ENCODE assay signal across 13 cellular contexts in genomic region chr1:246690100-246690499, GRCh38. TPM values are rescaled to one million over a fixed set of nuclear protein-coding genes. Genes with fewer than 3 reads are reported as not detected.
A peak's percentile ranks its signal among the peaks of the same experiment; 100 is the strongest.
DNase-seq lines count a peak whose midpoint lies in the region; ATAC-seq, FAIRE-seq and TF ChIP-seq lines count a peak whose summit lies in the region.
"Had no signal": no experiment of that assay in that cellular context is flagged by ENCODE, and none has a peak within 500 bp of the region (broad histone marks: within the 10 kb centered on the region; RNA-seq: fewer than 3 reads in every experiment).

No MANE protein-coding gene starts in this region.

- H4K20me1 ChIP-seq in BLaER1 treated with 17β-estradiol and CSF1 and Interleukin-3, amounts not matched to agents 10 nM and 100 nM, result no peaks in the 10 kb centered on the region
- H4K20me1 ChIP-seq in Loucy (ENCODE audit: insufficient read depth, low read length, poor library complexity, severe bottlenecking) (no peaks in the 10 kb centered on the region), K562 (replicated peaks; ENCODE audit: control insufficient read depth, insufficient read depth, low read length) (no peaks in the 10 kb centered on the region)

- BruUV-seq in K562 (replicated peaks; lab: Mats Ljungman, UMichigan), result no TSS peak

- peak overlapping the region; percentile 35 to 64 (median 50); a peak in 18 of 20 replicates for H3K4me3 ChIP-seq in BLaER1 treated with 17β-estradiol and CSF1 and Interleukin-3, amounts not matched to agents 10 nM and 100 nM
- H3K4me3 ChIP-seq in Loucy (ENCODE audit: low read length, poor library complexity, severe bottlenecking) (no peak overlapping the region), K562 (no peak overlapping the region), endodermal cell (ENCODE audit: low read length) (no peak overlapping the region)

- H3K4me1 ChIP-seq in BLaER1 treated with 17β-estradiol and CSF1 and Interleukin-3, amounts not matched to agents 10 nM and 100 nM, result peaks cover 5 to 33% (median 22%) of the 10 kb centered on the region in 10 experiments; a peak in 17 of 20 replicates
- H3K4me1 ChIP-seq in Loucy (ENCODE audit: insufficient read depth, low read length, poor library complexity, severe bottlenecking), result no peaks in the 10 kb centered on the region
- peaks cover 0 to 7% of the 10 kb centered on the region in 2 experiments; a peak in 3 of 5 replicates for H3K4me1 ChIP-seq in K562 (replicated peaks in 1 of 2; ENCODE audit: control insufficient read depth in 2 of 2, insufficient read depth in 2 of 2, low read length in 2 of 2)
- H3K4me1 ChIP-seq in endodermal cell (ENCODE audit: control insufficient read depth, insufficient read depth, low read length), result no peaks in the 10 kb centered on the region

- no peaks in the 10 kb centered on the region for H3F3A ChIP-seq in Loucy (ENCODE audit: low read depth)

- H3K4me1 Mint-ChIP-seq in nephron (no peaks in the 10 kb centered on the region), endodermal cell (no peaks in the 10 kb centered on the region)
- H3K4me1 Mint-ChIP-seq: activated CD4-positive, alpha-beta T cell treated with anti-CD3 and anti-CD28 coated beads for 36 hours had no signal

- TF ChIP-seq CTCF in Loucy (conservative IDR thresholded peaks at IDR 0.05; ENCODE audit: low read length) (no peak), K562 (IDR thresholded peaks at IDR 0.05 in 2 of 3, conservative IDR thresholded peaks at IDR 0.05 in 1 of 3; ENCODE audit: insufficient read depth in 2 of 3, low read depth in 1 of 3, low read length in 3 of 3) (no peak), nephron (IDR thresholded peaks at IDR 0.05; ENCODE audit: unreplicated experiment in 3 of 3) (no peak), GM13977 (IDR thresholded peaks at IDR 0.05; ENCODE audit: extremely low read depth, insufficient read depth, missing control alignments) (no peak), endodermal cell (conservative IDR thresholded peaks at IDR 0.05) (no peak)

- peak overlapping the region; percentile 69 to 92 (median 84) for H3K4me2 ChIP-seq in BLaER1 treated with 17β-estradiol and CSF1 and Interleukin-3, amounts not matched to agents 10 nM and 100 nM
- H3K4me2 ChIP-seq in Loucy (ENCODE audit: low read depth, low read length, poor library complexity, severe bottlenecking) (no peak overlapping the region), K562 (ENCODE audit: insufficient read depth, low read length) (no peak overlapping the region)

- H3K4me3 Mint-ChIP-seq in nephron (peak overlapping the region in 2 of 3 experiments; percentile 39 to 61), endodermal cell (no peak overlapping the region)
- H3K4me3 Mint-ChIP-seq: activated CD4-positive, alpha-beta T cell treated with anti-CD3 and anti-CD28 coated beads for 36 hours; CD4-positive, CD25-positive, alpha-beta regulatory T cell; H9; nephron progenitor cell had no signal

- 28% methylated on average over 12 of the region's 12 CpGs for WGBS in K562 (ENCODE audit: insufficient coverage, low coverage, missing lambda C conversion rate)
- 91 to 93% methylated on average over 7 to 12 of the region's 12 CpGs for WGBS in endodermal cell (ENCODE audit: insufficient coverage in 1 of 2, insufficient read length in 1 of 2), 2 experiments

- peaks cover 25 to 28% (median 25%) of the 10 kb centered on the region in 11 experiments for H3K9me3 ChIP-seq in BLaER1 treated with 17β-estradiol and CSF1 and Interleukin-3, amounts not matched to agents 10 nM and 100 nM (replicated peaks in 1 of 11)
- H3K9me3 ChIP-seq in Loucy (ENCODE audit: insufficient read depth, low read depth, low read length) (no peaks in the 10 kb centered on the region), K562 (replicated peaks; ENCODE audit: control insufficient read depth, insufficient read depth, low read depth, low read length) (no peaks in the 10 kb centered on the region), endodermal cell (ENCODE audit: control insufficient read depth, low read length) (peaks cover 23% of the 10 kb centered on the region)

- intact Hi-C loops in K562 (cut with micrococcal nuclease), result loop anchor here (10.0 kb wide), 1 partner anchor 1535 kb away; the partner anchor contains the start of gene KIF26B

- H3K9me3 Mint-ChIP-seq in nephron (peaks cover 14% of the 10 kb centered on the region), endodermal cell (peaks cover 34% of the 10 kb centered on the region)

- no peaks in the 10 kb centered on the region for H3K79me2 ChIP-seq in Loucy (ENCODE audit: insufficient read depth, low read length)
- no peaks in the 10 kb centered on the region for H3K79me2 ChIP-seq in K562 (ENCODE audit: control insufficient read depth, insufficient read depth, low read length)

- H3K36me3 Mint-ChIP-seq in nephron (ENCODE audit: low read depth) (peaks cover 5% of the 10 kb centered on the region), endodermal cell (ENCODE audit: low read depth) (peaks cover 4% of the 10 kb centered on the region)
- H3K36me3 Mint-ChIP-seq: CD4-positive, CD25-positive, alpha-beta regulatory T cell had no signal

- H3K27ac ChIP-seq in BLaER1 treated with 17β-estradiol and CSF1 and Interleukin-3, amounts not matched to agents 10 nM and 100 nM, result peak overlapping the region in 4 of 11 experiments; percentile 7 to 45 (median 14); a peak in 4 of 22 replicates
- H3K27ac ChIP-seq in K562 (ENCODE audit: extremely low read depth, low read depth, low read length) (no peak overlapping the region), endodermal cell (ENCODE audit: low read depth, low read length) (no peak overlapping the region)

- H3K9me1 ChIP-seq in K562 (ENCODE audit: control insufficient read depth, insufficient read depth, low read length), result no peaks in the 10 kb centered on the region

- no peak; the same call in 2 of the 3 replicates for ATAC-seq in K562

- H3K9ac ChIP-seq in BLaER1 treated with 17β-estradiol and CSF1 and Interleukin-3, amounts not matched to agents 10 nM and 100 nM, result peak overlapping the region in 10 of 11 experiments; percentile 36 to 68 (median 60); a peak in 19 of 22 replicates
- H3K9ac ChIP-seq in Loucy (ENCODE audit: low read depth, low read length, poor library complexity, severe bottlenecking) (no peak overlapping the region), K562 (ENCODE audit: insufficient read depth in 1 of 2, low read depth in 2 of 2, low read length in 2 of 2) (no peak overlapping the region), endodermal cell (ENCODE audit: extremely low read depth, low read length, poor library complexity, severe bottlenecking) (no peak overlapping the region)

- TF ChIP-seq POLR2A in K562 (conservative IDR thresholded peaks at IDR 0.05), result no peak

- H3K27me3 Mint-ChIP-seq in nephron (ENCODE audit: low read depth), result no peaks in the 10 kb centered on the region
- H3K27me3 Mint-ChIP-seq in endodermal cell (ENCODE audit: insufficient read depth), result no peaks in the 10 kb centered on the region
- H3K27me3 Mint-ChIP-seq: activated CD4-positive, alpha-beta T cell treated with anti-CD3 and anti-CD28 coated beads for 36 hours; CD4-positive, CD25-positive, alpha-beta regulatory T cell had no signal

- in situ Hi-C loops in K562 (cut with MboI), result no loop called here
- in situ Hi-C loops in GM13977 (cut with MboI; ENCODE audit: low pct_unique_long_range_greater_than_20kb, low sequenced_read_pairs, unreplicated experiment), result loop anchor here (10.0 kb wide), 1 partner anchor 195 kb away; no protein-coding TSS in a partner anchor

- FAIRE-seq in K562 (lab: Jason Lieb, UNC), result no peak

- H2AFZ ChIP-seq in Loucy (ENCODE audit: low read length), result peak overlapping the region; percentile 62
- peak overlapping the region; percentile 63; the same call in 1 of the 2 replicates for H2AFZ ChIP-seq in K562 (ENCODE audit: low read depth, low read length)

- no peak for TF ChIP-seq RAD21 in K562 (CRISPR knock-in tag; conservative IDR thresholded peaks at IDR 0.05 in 1 of 2, IDR thresholded peaks at IDR 0.05 in 1 of 2)

- TF ChIP-seq EP300 in K562 (IDR thresholded peaks at IDR 0.05; ENCODE audit: low read length), result no peak

- DNase-seq in K562 (ENCODE audit: extremely low read depth in 1 of 4, low spot score in 3 of 4), result no peak
- DNase-seq in HuH-7.5 (ENCODE audit: low spot score), result no peak
- no peak for DNase-seq in activated CD4-positive, CD25-positive, alpha-beta regulatory T cell (lab: John Stamatoyannopoulos, UW)
- no peak for DNase-seq in GM13977 (ENCODE audit: low spot score)
- DNase-seq in endodermal cell, result no peak
- DNase-seq: activated effector memory CD4-positive, alpha-beta T cell treated with Interleukin-2 at 50 U/mL for 16 hours had no signal

- no peaks in the 10 kb centered on the region for H3K27me3 ChIP-seq in BLaER1 treated with 17β-estradiol and CSF1 and Interleukin-3, amounts not matched to agents 10 nM and 100 nM
- H3K27me3 ChIP-seq in Loucy (ENCODE audit: insufficient read depth, low read length, poor library complexity, severe bottlenecking), result no peaks in the 10 kb centered on the region
- no peaks in the 10 kb centered on the region; a peak in 1 of 5 replicates for H3K27me3 ChIP-seq in K562 (ENCODE audit: control insufficient read depth in 2 of 2, insufficient read depth in 2 of 2, low read length in 2 of 2)
- H3K27me3 ChIP-seq in endodermal cell (ENCODE audit: control insufficient read depth, insufficient read depth, low read length, poor library complexity, severe bottlenecking), result no peaks in the 10 kb centered on the region

- CTCF ChIA-PET in K562 (lab: Yijun Ruan, JAX; ENCODE audit: low intra/inter-chr PET ratio), result interaction anchor here (1.2 to 2.1 kb wide), 2 partner anchors 64 to 193 kb away, joined by 5 to 11 read pairs; no protein-coding TSS in a partner anchor

- no peaks in the 10 kb centered on the region; a peak in 1 of 22 replicates for H3K36me3 ChIP-seq in BLaER1 treated with 17β-estradiol and CSF1 and Interleukin-3, amounts not matched to agents 10 nM and 100 nM
- H3K36me3 ChIP-seq in Loucy (ENCODE audit: insufficient read depth, low read length) (no peaks in the 10 kb centered on the region), K562 (ENCODE audit: control insufficient read depth, insufficient read depth, low read length) (no peaks in the 10 kb centered on the region), endodermal cell (ENCODE audit: control insufficient read depth, insufficient read depth, low read length) (no peaks in the 10 kb centered on the region)

- no peaks in the 10 kb centered on the region for H3K9me2 ChIP-seq in Loucy (replicated peaks; ENCODE audit: low read depth, low read length)

- H3K27ac Mint-ChIP-seq in nephron (no peak overlapping the region), endodermal cell (no peak overlapping the region)
- H3K27ac Mint-ChIP-seq: activated CD4-positive, alpha-beta T cell treated with anti-CD3 and anti-CD28 coated beads for 36 hours; H9; nephron progenitor cell had no signal

- POLR2A ChIA-PET in K562 (lab: Yijun Ruan, JAX), result interaction anchor here (1.1 to 2.3 kb wide), 2 partner anchors 10 to 104 kb away, joined by 3 to 7 read pairs; no protein-coding TSS in a partner anchor

RNA-seq across cellular contexts. Expression of gene SCCPDH, which starts 34.1 kb away (rescaled TPM):
- 13.0 and 22.1 TPM in 2 replicates for total RNA-seq in K562 (2011; cell fraction: chromatin; rRNA removed; ENCODE audit: low replicate concordance)
- total RNA-seq in K562 (2011; cell fraction: nucleolus; rRNA removed), result 18.0 and 18.2 TPM in 2 replicates
- 25.6 and 32.5 TPM in 2 replicates for total RNA-seq in K562 (2011; cell fraction: nucleoplasm; rRNA removed)
- total RNA-seq in K562 (2014; rRNA removed), result 37.1 and 42.3 TPM in 2 replicates
- total RNA-seq in K562 (2014; rRNA removed; fragmentation: Illumina TruSeq; extraction: Trizol), result 47.1 and 54.4 TPM in 2 replicates
- total RNA-seq in K562 (2015; rRNA removed; fragmentation: Illumina TruSeq; extraction: Trizol), result 36.6 and 38.2 TPM in 2 replicates
- 37.8 and 38.3 TPM in 2 replicates for total RNA-seq in K562 (2021)
- 39.9 and 61.9 TPM in 2 replicates for polyA plus RNA-seq in K562 (2011; rRNA removed)
- polyA plus RNA-seq in K562 (2011; cell fraction: cytosol; rRNA removed), result 20.4 and 30.0 TPM in 2 replicates
- polyA plus RNA-seq in K562 (2011; cell fraction: nucleus; rRNA removed), result 9.3 and 15.3 TPM in 2 replicates
- polyA plus RNA-seq in K562 (2012), result 34.8 and 38.1 TPM in 2 replicates
- polyA plus RNA-seq in K562 (2014; fragmentation: Illumina TruSeq; extraction: Trizol), result 28.8 and 29.8 TPM in 2 replicates
- polyA plus RNA-seq in K562 (2014; fragmentation: Nextera tagmentation; extraction: Ambion mirVana), result 10 to 100 TPM in 1 of 2 experiments, 1 to 10 TPM in 1; 7.0 to 11.8 TPM
- polyA plus RNA-seq in K562 (2014; rRNA removed), result 48.2 and 51.9 TPM in 2 replicates
- 40.2 and 42.3 TPM in 2 replicates for polyA minus RNA-seq in K562 (2011; rRNA and poly(A)+ RNA removed)
- 14.8 and 14.9 TPM in 2 replicates for polyA minus RNA-seq in K562 (2011; cell fraction: cytosol; rRNA and poly(A)+ RNA removed)
- polyA minus RNA-seq in K562 (2011; cell fraction: nucleus; rRNA and poly(A)+ RNA removed), result 8.1 and 12.9 TPM in 2 replicates
- 10 to 100 TPM; 25.1 to 28.9 TPM for total RNA-seq in endodermal cell
- polyA plus RNA-seq in endodermal cell (2013, experiment 1 of 2), result 37.9 TPM
- polyA plus RNA-seq in endodermal cell (2013, experiment 2 of 2), result 34.1 TPM

Comparison
In these comparisons a context has a peak if more than half of its experiments do, and no peak if none do; other contexts are left out.
1. H3K4me2 ChIP-seq: peak in BLaER1 treated with 17β-estradiol and CSF1 and Interleukin-3, amounts not matched to agents 10 nM and 100 nM (11 of 11); none in Loucy (single experiment) and K562 (single experiment).
2. H3K4me3 ChIP-seq: peak in BLaER1 treated with 17β-estradiol and CSF1 and Interleukin-3, amounts not matched to agents 10 nM and 100 nM (10 of 10); none in Loucy (single experiment), K562 (single experiment) and endodermal cell (single experiment).
3. H3K9ac ChIP-seq: peak in BLaER1 treated with 17β-estradiol and CSF1 and Interleukin-3, amounts not matched to agents 10 nM and 100 nM (10 of 11); none in Loucy (single experiment), K562 (0 of 2) and endodermal cell (single experiment).